In genomic region chr17:34066528-34066927, GRCh38 we compare ENCODE assay signal across 25 cellular contexts.
"Had no signal": no experiment of that assay in that cellular context is flagged by ENCODE, and none has a peak within 500 bp of the region (broad histone marks: within the 10 kb centered on the region; RNA-seq: fewer than 3 reads in every experiment).

No MANE protein-coding gene starts in this region.

- ATAC-seq: gastrocnemius medialis; heart right ventricle; left cardiac atrium; left ventricle myocardium superior; naive thymus-derived CD4-positive, alpha-beta T cell had no signal

- H3K36me3 ChIP-seq: esophagus squamous epithelium, gastrocnemius medialis, heart right ventricle, left lung, lower lobe of right lung had no signal

- DNase-seq: dermis blood vessel endothelial cell; dorsolateral prefrontal cortex; effector CD4-positive, alpha-beta T cell; effector memory CD4-positive, alpha-beta T cell; esophagus squamous epithelium; foreskin fibroblast; foreskin melanocyte; gastrocnemius medialis; glutamatergic neuron; head of caudate nucleus; heart right ventricle; hippocampal formation; kidney; kidney glomerular epithelial cell; left cardiac atrium; left lung; left ventricle myocardium superior; lower lobe of right lung; mesenchymal stem cell; midbrain; naive thymus-derived CD4-positive, alpha-beta T cell had no signal

- H3K9me3 ChIP-seq: esophagus squamous epithelium, gastrocnemius medialis, left lung, lower lobe of right lung had no signal

- H3K4me3 ChIP-seq: coronary artery, dorsolateral prefrontal cortex, esophagus squamous epithelium, gastrocnemius medialis, heart right ventricle, left lung, lower lobe of right lung had no signal

- H3K27ac ChIP-seq: coronary artery, dorsolateral prefrontal cortex, gastrocnemius medialis, heart right ventricle, left lung, lower lobe of right lung had no signal

- H3K4me1 ChIP-seq: gastrocnemius medialis, heart right ventricle, left lung, lower lobe of right lung had no signal

- H3K27me3 ChIP-seq: dorsolateral prefrontal cortex, esophagus squamous epithelium, gastrocnemius medialis, heart right ventricle, left lung had no signal

- FAIRE-seq: colon, endothelial cell of umbilical vein, islet of Langerhans, kidney had no signal
